In the genomic region with DNA sequence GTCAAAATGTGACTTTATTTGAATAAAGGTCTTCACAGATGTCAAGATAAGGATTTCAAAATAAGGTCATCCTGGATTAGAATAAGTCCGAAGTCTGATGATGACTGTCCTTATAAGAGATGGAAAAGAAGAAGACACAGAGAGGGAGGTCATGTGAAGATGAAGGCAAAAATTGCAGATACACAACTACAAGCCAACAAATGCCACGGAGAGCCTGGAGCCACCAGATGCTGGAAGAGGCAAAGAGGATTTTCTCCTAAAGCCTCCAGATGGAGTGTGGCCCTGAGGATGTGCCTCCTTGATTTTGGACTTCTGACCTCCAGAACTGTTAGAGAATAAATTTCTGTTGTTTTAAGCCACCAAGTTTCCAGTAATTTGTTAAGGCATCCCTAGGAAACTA, we compare ENCODE assay signal across 22 cellular contexts. TPM values are rescaled to one million over a fixed set of nuclear protein-coding genes. Genes with fewer than 3 reads are reported as not detected.
A peak's percentile ranks its signal among the peaks of the same experiment; 100 is the strongest.
DNase-seq lines count a peak whose midpoint lies in the region; ATAC-seq and TF ChIP-seq lines count a peak whose summit lies in the region.
"Had no signal": no experiment of that assay in that cellular context is flagged by ENCODE, and none has a peak within 500 bp of the region (broad histone marks: within the 10 kb centered on the region; RNA-seq: fewer than 3 reads in every experiment).

No MANE protein-coding gene starts in this region.

- no peaks in the 10 kb centered on the region for H3K9me3 ChIP-seq in neural progenitor cell (ENCODE audit: low read depth)
- H3K9me3 ChIP-seq: Caco-2 had no signal

- POLR2A ChIA-PET in activated CD4-positive, alpha-beta memory T cell treated with anti-CD3 and anti-CD28 coated beads, Interleukin-2, amount 10 ng/mL, durations not matched to agents 7 days and 5 days (lab: Charles Lee), result interaction anchor here (1.0 kb wide), 1 partner anchor 9 kb away, joined by 3 read pairs; no protein-coding TSS in a partner anchor

- no peak for ATAC-seq in activated CD8-positive, alpha-beta memory T cell treated with anti-CD3 and anti-CD28 coated beads, Interleukin-2, amount 10 ng/mL, durations not matched to agents 7 days and 5 days
- ATAC-seq in HG03521 (IDR thresholded peaks at IDR 0.05; ENCODE audit: unreplicated experiment) (no peak), Right ventricle myocardium superior (ENCODE audit: poor library complexity) (no peak)

- no peak overlapping the region for H3K4me3 ChIP-seq in neural progenitor cell
- H3K4me3 ChIP-seq: BLaER1 treated with 17β-estradiol and CSF1 and Interleukin-3, amounts not matched to agents 10 nM and 100 nM had no signal

- H3K27me3 ChIP-seq in neural progenitor cell, result no peaks in the 10 kb centered on the region
- H3K27me3 ChIP-seq: BLaER1 treated with 17β-estradiol and CSF1 and Interleukin-3, amounts not matched to agents 10 nM and 100 nM had no signal

- CTCF ChIA-PET in activated CD8-positive, alpha-beta memory T cell treated with anti-CD3 and anti-CD28 coated beads, Interleukin-2, amount 10 ng/mL, durations not matched to agents 7 days and 5 days (lab: Charles Lee), result interaction anchor here (6.1 to 17.2 kb wide), 2 partner anchors 58 to 65 kb away, joined by 65 to 337 read pairs; no protein-coding TSS in a partner anchor
- CTCF ChIA-PET in activated CD4-positive, alpha-beta memory T cell treated with anti-CD3 and anti-CD28 coated beads, Interleukin-2, amount 10 ng/mL, durations not matched to agents 7 days and 5 days (lab: Charles Lee), result interaction anchor here (1.5 kb wide), 1 partner anchor 187 kb away, joined by 3 read pairs; no protein-coding TSS in a partner anchor

- no peaks in the 10 kb centered on the region for H3K36me3 ChIP-seq in neural progenitor cell

- peak overlapping the region; percentile 31 for H2AFZ ChIP-seq in neural progenitor cell (replicated peaks)

- no peak overlapping the region for H3K4me2 ChIP-seq in neural progenitor cell
- H3K4me2 ChIP-seq: BLaER1 treated with 17β-estradiol and CSF1 and Interleukin-3, amounts not matched to agents 10 nM and 100 nM had no signal

- H3K9me3 Mint-ChIP-seq in activated CD8-positive, alpha-beta memory T cell treated with anti-CD3 and anti-CD28 coated beads, Interleukin-2, amount 10 ng/mL, durations not matched to agents 7 days and 5 days (ENCODE audit: low read depth), result peaks cover 4% of the 10 kb centered on the region
- H3K9me3 Mint-ChIP-seq in activated CD4-positive, alpha-beta memory T cell treated with anti-CD3 and anti-CD28 coated beads, Interleukin-2, amount 10 ng/mL, durations not matched to agents 7 days and 5 days, result peaks cover 5% of the 10 kb centered on the region
- peaks cover 3% of the 10 kb centered on the region for H3K9me3 Mint-ChIP-seq in neural progenitor cell

- no peaks in the 10 kb centered on the region for H3K27me3 Mint-ChIP-seq in activated CD8-positive, alpha-beta memory T cell treated with anti-CD3 and anti-CD28 coated beads, Interleukin-2, amount 10 ng/mL, durations not matched to agents 7 days and 5 days
- no peaks in the 10 kb centered on the region for H3K27me3 Mint-ChIP-seq in activated CD4-positive, alpha-beta memory T cell treated with anti-CD3 and anti-CD28 coated beads, Interleukin-2, amount 10 ng/mL, durations not matched to agents 7 days and 5 days
- peaks cover 2% of the 10 kb centered on the region for H3K27me3 Mint-ChIP-seq in neural progenitor cell (ENCODE audit: insufficient read depth, low read depth)
- H3K27me3 Mint-ChIP-seq: IgD-negative memory B cell had no signal

- H3K9ac ChIP-seq in neural progenitor cell, result no peak overlapping the region
- H3K9ac ChIP-seq: BLaER1 treated with 17β-estradiol and CSF1 and Interleukin-3, amounts not matched to agents 10 nM and 100 nM had no signal

- intact Hi-C loops in Right ventricle myocardium superior (cut with DNase I), result no loop called here

- DNase-seq in activated CD8-positive, alpha-beta memory T cell treated with anti-CD3 and anti-CD28 coated beads, Interleukin-2, amount 10 ng/mL, durations not matched to agents 7 days and 5 days, result no peak
- DNase-seq in activated CD8-positive, alpha-beta memory T cell treated with anti-CD3 and anti-CD28 coated beads for 24 hours, result no peak
- DNase-seq in activated CD4-positive, alpha-beta memory T cell treated with anti-CD3 and anti-CD28 coated beads, Interleukin-2, amount 10 ng/mL, durations not matched to agents 7 days and 5 days, result no peak
- DNase-seq in neural progenitor cell (ENCODE audit: low spot score) (no peak), occipital lobe (lab: John Stamatoyannopoulos, UW) (no peak), Right ventricle myocardium superior (no peak)
- DNase-seq: Caco-2; DMS153; HCEC 1CT; NCI-H187; NCI-H345; NCI-H526; NK-92 treated with Interleukin-12 subunit alpha and Interleukin-12 subunit beta, amount 100 ng/mL, for 24 hours; OCI-M1; SIG-M5 had no signal

- H3K4me1 ChIP-seq in neural progenitor cell, result no peaks in the 10 kb centered on the region
- H3K4me1 ChIP-seq: Caco-2 had no signal

- H3K79me2 ChIP-seq in neural progenitor cell (ENCODE audit: low read depth), result no peaks in the 10 kb centered on the region

- no peaks in the 10 kb centered on the region for H4K20me1 ChIP-seq in neural progenitor cell (ENCODE audit: low read depth)
- H4K20me1 ChIP-seq: BLaER1 treated with 17β-estradiol and CSF1 and Interleukin-3, amounts not matched to agents 10 nM and 100 nM had no signal

- no peak overlapping the region for H3K4me3 Mint-ChIP-seq in activated CD8-positive, alpha-beta memory T cell treated with anti-CD3 and anti-CD28 coated beads, Interleukin-2, amount 10 ng/mL, durations not matched to agents 7 days and 5 days
- no peak overlapping the region for H3K4me3 Mint-ChIP-seq in activated CD4-positive, alpha-beta memory T cell treated with anti-CD3 and anti-CD28 coated beads, Interleukin-2, amount 10 ng/mL, durations not matched to agents 7 days and 5 days
- no peak overlapping the region for H3K4me3 Mint-ChIP-seq in neural progenitor cell
- H3K4me3 Mint-ChIP-seq: IgD-negative memory B cell had no signal

- TF ChIP-seq CTCF in neural progenitor cell (IDR thresholded peaks at IDR 0.05), result no peak

- H3K27ac ChIP-seq in neural progenitor cell, result no peak overlapping the region
- H3K27ac ChIP-seq: BLaER1 treated with 17β-estradiol and CSF1 and Interleukin-3, amounts not matched to agents 10 nM and 100 nM; HL-60 had no signal

- peak overlapping the region; percentile 16 for H3K27ac Mint-ChIP-seq in activated CD8-positive, alpha-beta memory T cell treated with anti-CD3 and anti-CD28 coated beads, Interleukin-2, amount 10 ng/mL, durations not matched to agents 7 days and 5 days
- peak overlapping the region; percentile 43 for H3K27ac Mint-ChIP-seq in activated CD4-positive, alpha-beta memory T cell treated with anti-CD3 and anti-CD28 coated beads, Interleukin-2, amount 10 ng/mL, durations not matched to agents 7 days and 5 days
- no peak overlapping the region for H3K27ac Mint-ChIP-seq in neural progenitor cell
- H3K27ac Mint-ChIP-seq: IgD-negative memory B cell had no signal

- no peaks in the 10 kb centered on the region for H3F3A ChIP-seq in neural progenitor cell (ENCODE audit: low read depth)

- peaks cover 70% of the 10 kb centered on the region for H3K36me3 Mint-ChIP-seq in activated CD8-positive, alpha-beta memory T cell treated with anti-CD3 and anti-CD28 coated beads, Interleukin-2, amount 10 ng/mL, durations not matched to agents 7 days and 5 days
- H3K36me3 Mint-ChIP-seq in activated CD4-positive, alpha-beta memory T cell treated with anti-CD3 and anti-CD28 coated beads, Interleukin-2, amount 10 ng/mL, durations not matched to agents 7 days and 5 days (ENCODE audit: low read depth), result peaks cover 82% of the 10 kb centered on the region
- no peaks in the 10 kb centered on the region for H3K36me3 Mint-ChIP-seq in neural progenitor cell

- peaks cover 53% of the 10 kb centered on the region for H3K4me1 Mint-ChIP-seq in activated CD8-positive, alpha-beta memory T cell treated with anti-CD3 and anti-CD28 coated beads, Interleukin-2, amount 10 ng/mL, durations not matched to agents 7 days and 5 days
- peaks cover 64% of the 10 kb centered on the region for H3K4me1 Mint-ChIP-seq in activated CD4-positive, alpha-beta memory T cell treated with anti-CD3 and anti-CD28 coated beads, Interleukin-2, amount 10 ng/mL, durations not matched to agents 7 days and 5 days
- peaks cover 3% of the 10 kb centered on the region for H3K4me1 Mint-ChIP-seq in neural progenitor cell

- TF ChIP-seq POLR2A in GM19193 (IDR thresholded peaks at IDR 0.05; ENCODE audit: extremely low read depth, insufficient read depth, insufficient read length), result peak; percentile 30

RNA-seq across cellular contexts. Expression of a gene that starts 31.2 kb away (rescaled TPM):
- 100 to 1,000 TPM in 1 of 2 experiments, 10 to 100 TPM in 1; 59.3 to 105 TPM for total RNA-seq in activated CD8-positive, alpha-beta memory T cell treated with anti-CD3 and anti-CD28 coated beads, Interleukin-2, amount 10 ng/mL, durations not matched to agents 7 days and 5 days
- 100 to 1,000 TPM; 106 to 113 TPM for total RNA-seq in activated CD4-positive, alpha-beta memory T cell treated with anti-CD3 and anti-CD28 coated beads, Interleukin-2, amount 10 ng/mL, durations not matched to agents 7 days and 5 days
- not detected in 2 replicates for total RNA-seq in neural progenitor cell (ENCODE audit: low replicate concordance)
- not detected for total RNA-seq in occipital lobe
- 0.27 TPM for total RNA-seq in Right ventricle myocardium superior
- total RNA-seq: Caco-2 had no signal

RNA-seq across cellular contexts. Expression of a gene that starts 36.4 kb away (rescaled TPM):
- total RNA-seq in activated CD8-positive, alpha-beta memory T cell treated with anti-CD3 and anti-CD28 coated beads, Interleukin-2, amount 10 ng/mL, durations not matched to agents 7 days and 5 days, result 10 to 100 TPM; 29.9 to 34.6 TPM
- 10 to 100 TPM; 21.6 to 23.3 TPM for total RNA-seq in activated CD4-positive, alpha-beta memory T cell treated with anti-CD3 and anti-CD28 coated beads, Interleukin-2, amount 10 ng/mL, durations not matched to agents 7 days and 5 days
- not detected in 2 replicates for total RNA-seq in neural progenitor cell (ENCODE audit: low replicate concordance)
- total RNA-seq in occipital lobe, result 2.2 TPM
- 2.5 TPM for total RNA-seq in Right ventricle myocardium superior
- total RNA-seq: A172, Caco-2, RPMI7951 had no signal

Comparison
In these comparisons a context has a peak if more than half of its experiments do, and no peak if none do; other contexts are left out.
1. RNA of a gene that starts 31.2 kb away (total RNA-seq): 106 to 113 TPM in activated CD4-positive, alpha-beta memory T cell treated with anti-CD3 and anti-CD28 coated beads, Interleukin-2, amount 10 ng/mL, durations not matched to agents 7 days and 5 days and 59.3 to 105 TPM in activated CD8-positive, alpha-beta memory T cell treated with anti-CD3 and anti-CD28 coated beads, Interleukin-2, amount 10 ng/mL, durations not matched to agents 7 days and 5 days; 0.27 TPM in Right ventricle myocardium superior (single experiment), not detected in neural progenitor cell and not detected in occipital lobe (single experiment); every median in the first group is over 10 times any median in the second.